ENCODE assay signal across 29 cellular contexts in the genomic region with DNA sequence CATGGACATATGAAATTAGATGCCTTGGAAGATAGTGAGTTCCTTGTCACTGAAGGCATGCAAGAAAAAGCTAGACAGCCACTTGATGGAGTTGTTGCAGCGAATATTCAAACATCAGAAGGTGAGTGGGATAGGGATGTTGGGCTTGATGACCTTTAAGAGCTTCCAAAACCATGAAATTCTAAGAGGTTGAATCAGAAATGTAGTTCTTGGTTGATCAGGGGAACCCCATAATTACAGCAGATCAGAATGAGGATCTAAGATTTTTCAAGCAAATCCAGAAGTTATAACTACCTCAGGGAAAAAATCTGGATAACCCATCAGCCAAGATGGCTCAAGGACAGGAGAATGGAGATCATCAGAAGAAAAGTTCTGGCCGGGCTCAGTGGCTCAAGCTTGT.
"Had no signal": no experiment of that assay in that cellular context is flagged by ENCODE, and none has a peak within 500 bp of the region (broad histone marks: within the 10 kb centered on the region; RNA-seq: fewer than 3 reads in every experiment).

No MANE protein-coding gene starts in this region.

- H3K27me3 ChIP-seq: neutrophil, ovary, right lobe of liver, sigmoid colon, stomach, thyroid gland, tibial nerve, upper lobe of left lung, vagina had no signal

- H3K27ac Mint-ChIP-seq: naive thymus-derived CD4-positive, alpha-beta T cell; natural killer cell treated with Interleukin-12 subunit alpha and Interleukin-12 subunit beta and Interleukin-15 and Interleukin-18, amount 100 ng/mL, for 72 hours; progenitor cell of endocrine pancreas; stimulated activated effector memory CD8-positive, alpha-beta T cell treated with anti-CD3 and anti-CD28 coated beads, Interleukin-12 subunit alpha, Interleukin-12 subunit beta, amount 100 ng/mL, for 72 hours; stimulated activated naive CD8-positive, alpha-beta T cell treated with anti-CD3 and anti-CD28 coated beads, Interleukin-15, Interleukin-2, amounts not matched to agents 100 ng/mL and 50 ng/mL, for 24 hours had no signal

- H3K4me1 ChIP-seq: parathyroid adenoma, right lobe of liver, stomach, thyroid gland, tibial nerve, upper lobe of left lung, vagina had no signal

- H3K36me3 ChIP-seq: neutrophil, ovary, right lobe of liver, sigmoid colon, stomach, thoracic aorta, thyroid gland, tibial nerve, upper lobe of left lung, vagina had no signal

- DNase-seq: naive thymus-derived CD4-positive, alpha-beta T cell; nephron progenitor cell; nucleus accumbens; ovary; posterior cingulate gyrus; psoas muscle; right cardiac atrium; right lobe of liver; sigmoid colon; small intestine; stimulated activated CD4-positive, alpha-beta T cell treated with anti-CD3 and anti-CD28 coated beads, Interleukin-15, amount 100 ng/mL, for 24 hours; stimulated activated CD4-positive, alpha-beta T cell treated with anti-CD3 and anti-CD28 coated beads, Interleukin-2, amount 100 ng/mL, for 24 hours; stimulated activated CD4-positive, alpha-beta T cell treated with anti-CD3 and anti-CD28 coated beads, Interleukin-2, amount 100 ng/mL, for 48 hours; stimulated activated CD4-positive, alpha-beta T cell treated with anti-CD3 and anti-CD28 coated beads, Interleukin-4, amount 100 ng/mL, for 24 hours; stimulated activated naive CD4-positive, alpha-beta T cell treated with Interleukin-2 at 50 U/mL for 16 hours; stomach; thyroid gland; trophoblast cell; upper lobe of left lung had no signal

- H3K27ac ChIP-seq: neutrophil, ovary, parathyroid adenoma, psoas muscle, right lobe of liver, sigmoid colon, stomach, thoracic aorta, thyroid gland, tibial nerve, upper lobe of left lung, vagina had no signal

- H3K36me3 Mint-ChIP-seq: naive thymus-derived CD4-positive, alpha-beta T cell; natural killer cell treated with Interleukin-12 subunit alpha and Interleukin-12 subunit beta and Interleukin-15 and Interleukin-18, amount 100 ng/mL, for 72 hours; stimulated activated effector memory CD8-positive, alpha-beta T cell treated with anti-CD3 and anti-CD28 coated beads, Interleukin-12 subunit alpha, Interleukin-12 subunit beta, amount 100 ng/mL, for 72 hours had no signal

- H2AFZ ChIP-seq: parathyroid adenoma had no signal

- H3K27me3 Mint-ChIP-seq: progenitor cell of endocrine pancreas had no signal

- H3K4me3 Mint-ChIP-seq: naive thymus-derived CD4-positive, alpha-beta T cell; natural killer cell treated with Interleukin-12 subunit alpha and Interleukin-12 subunit beta and Interleukin-15 and Interleukin-18, amount 100 ng/mL, for 72 hours; nephron progenitor cell; neural crest cell; stimulated activated effector memory CD8-positive, alpha-beta T cell treated with anti-CD3 and anti-CD28 coated beads, Interleukin-12 subunit alpha, Interleukin-12 subunit beta, amount 100 ng/mL, for 72 hours; stimulated activated naive CD8-positive, alpha-beta T cell treated with anti-CD3 and anti-CD28 coated beads, Interleukin-15, Interleukin-2, amounts not matched to agents 100 ng/mL and 50 ng/mL, for 24 hours had no signal

- H3K79me2 ChIP-seq: parathyroid adenoma had no signal

- ATAC-seq: naive thymus-derived CD4-positive, alpha-beta T cell; natural killer cell treated with Interleukin-12 subunit alpha and Interleukin-12 subunit beta and Interleukin-15 and Interleukin-18, amount 100 ng/mL, for 72 hours; psoas muscle; right cardiac atrium; right lobe of liver; stimulated activated effector memory CD8-positive, alpha-beta T cell treated with anti-CD3 and anti-CD28 coated beads, Interleukin-12 subunit alpha, Interleukin-12 subunit beta, amount 100 ng/mL, for 72 hours had no signal

- H3K9me3 ChIP-seq: neutrophil, ovary, psoas muscle, right lobe of liver, sigmoid colon, stomach, thoracic aorta, thyroid gland, tibial nerve, upper lobe of left lung, vagina had no signal

- H3K4me1 Mint-ChIP-seq: nephron progenitor cell; neural crest cell; stimulated activated effector memory CD8-positive, alpha-beta T cell treated with anti-CD3 and anti-CD28 coated beads, Interleukin-12 subunit alpha, Interleukin-12 subunit beta, amount 100 ng/mL, for 72 hours had no signal

- H3K4me3 ChIP-seq: ovary, psoas muscle, right lobe of liver, sigmoid colon, stomach, thoracic aorta, thyroid gland, tibial nerve, upper lobe of left lung, vagina had no signal

- H3K9me3 Mint-ChIP-seq: naive thymus-derived CD4-positive, alpha-beta T cell; natural killer cell treated with Interleukin-12 subunit alpha and Interleukin-12 subunit beta and Interleukin-15 and Interleukin-18, amount 100 ng/mL, for 72 hours; nephron progenitor cell; neural crest cell; stimulated activated effector memory CD8-positive, alpha-beta T cell treated with anti-CD3 and anti-CD28 coated beads, Interleukin-12 subunit alpha, Interleukin-12 subunit beta, amount 100 ng/mL, for 72 hours; stimulated activated naive CD8-positive, alpha-beta T cell treated with anti-CD3 and anti-CD28 coated beads, Interleukin-15, Interleukin-2, amounts not matched to agents 100 ng/mL and 50 ng/mL, for 24 hours had no signal
